Comparison of ENCODE assay signal across 8 cellular contexts in the genomic region with DNA sequence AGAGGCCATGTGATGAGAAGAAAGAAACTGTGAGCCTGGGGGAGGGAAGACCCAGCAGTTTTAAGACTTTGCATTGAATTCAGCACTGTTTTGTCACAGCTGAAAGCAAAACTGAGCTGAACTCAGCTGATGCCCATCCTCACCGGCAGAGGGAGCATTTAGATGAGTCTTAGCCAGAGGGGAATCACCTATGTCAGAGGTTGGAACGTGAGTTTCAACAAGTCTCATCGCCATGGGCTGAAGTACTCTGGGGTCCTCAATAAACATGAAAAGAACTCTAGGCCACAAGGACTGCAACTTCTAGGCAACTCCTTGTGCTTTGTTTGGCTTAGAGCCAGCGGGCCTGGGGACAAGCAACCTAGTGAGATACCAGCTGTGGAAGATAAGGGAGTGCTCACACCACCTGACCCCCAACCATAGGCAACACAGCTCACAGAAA.
DNase-seq lines count a peak whose midpoint lies in the region; ATAC-seq, FAIRE-seq and TF ChIP-seq lines count a peak whose summit lies in the region.

No MANE protein-coding gene starts in this region.

- no peaks in the 10 kb centered on the region for H3K9me3 ChIP-seq in OCI-LY7 (ENCODE audit: low read length)

- intact Hi-C loops in OCI-LY7 (cut with micrococcal nuclease; ENCODE audit: unreplicated experiment), result loop anchor here (1.0 kb wide), 1 partner anchor 67 kb away; no protein-coding TSS in a partner anchor
- intact Hi-C loops in activated T-helper 1 cell treated with anti-CD3 and anti-CD28 coated beads, Interleukin-12 subunit alpha, Interleukin-12 subunit beta, Interleukin-2, Interleukin-4 antibody, amounts not matched to agents 30 ng/mL and 10 ng/mL and 1 ng/mL, durations not matched to agents 14 hours and 24 hours and 36 hours (cut with micrococcal nuclease), result loop anchor here (1.0 to 5.0 kb wide), 4 partner anchors 67 to 1513 kb away; a partner anchor contains a TSS

- no peaks in the 10 kb centered on the region for H3K79me2 ChIP-seq in OCI-LY7 (ENCODE audit: insufficient read depth, low read depth, low read length)

- no peaks in the 10 kb centered on the region for H3K36me3 ChIP-seq in OCI-LY7 (ENCODE audit: insufficient read depth, low read length)

- no peak for DNase-seq in D721Med (ENCODE audit: insufficient read length, low spot score)
- DNase-seq in OCI-LY7 (ENCODE audit: low spot score), result peak; percentile 69
- peak; percentile 30 for DNase-seq in activated T-helper 1 cell treated with anti-CD3 and anti-CD28 coated beads, Interleukin-12 subunit alpha, Interleukin-12 subunit beta, Interleukin-2, Interleukin-4 antibody, amounts not matched to agents 30 ng/mL and 10 ng/mL and 1 ng/mL, durations not matched to agents 14 hours and 24 hours and 36 hours (ENCODE audit: low spot score)
- peak; percentile 19 for DNase-seq in globus pallidus (ENCODE audit: low spot score)
- peak; percentile 10 for DNase-seq in putamen (ENCODE audit: low spot score)
- no peak for DNase-seq in COR-L47 (lab: John Stamatoyannopoulos, UW)

- no peaks in the 10 kb centered on the region for H3K27me3 Mint-ChIP-seq in activated T-helper 1 cell treated with anti-CD3 and anti-CD28 coated beads, Interleukin-12 subunit alpha, Interleukin-12 subunit beta, Interleukin-2, Interleukin-4 antibody, amounts not matched to agents 30 ng/mL and 10 ng/mL and 1 ng/mL, durations not matched to agents 14 hours and 24 hours and 36 hours (ENCODE audit: insufficient read depth)

- H3K4me1 Mint-ChIP-seq in activated T-helper 1 cell treated with anti-CD3 and anti-CD28 coated beads, Interleukin-12 subunit alpha, Interleukin-12 subunit beta, Interleukin-2, Interleukin-4 antibody, amounts not matched to agents 30 ng/mL and 10 ng/mL and 1 ng/mL, durations not matched to agents 14 hours and 24 hours and 36 hours (ENCODE audit: low read depth), result peaks cover 8% of the 10 kb centered on the region

- H4K20me1 ChIP-seq in OCI-LY7 (ENCODE audit: insufficient read depth, low read length), result no peaks in the 10 kb centered on the region

- no peak overlapping the region for H3K27ac ChIP-seq in OCI-LY7 (ENCODE audit: low read depth, low read length, poor library complexity, severe bottlenecking)

- H2AFZ ChIP-seq in OCI-LY7 (ENCODE audit: low read length), result peak overlapping the region; percentile 40; the same call in 1 of the 2 replicates

- no peak for FAIRE-seq in D721Med (lab: Jason Lieb, UNC)

- no peaks in the 10 kb centered on the region for H3K36me3 Mint-ChIP-seq in activated T-helper 1 cell treated with anti-CD3 and anti-CD28 coated beads, Interleukin-12 subunit alpha, Interleukin-12 subunit beta, Interleukin-2, Interleukin-4 antibody, amounts not matched to agents 30 ng/mL and 10 ng/mL and 1 ng/mL, durations not matched to agents 14 hours and 24 hours and 36 hours (ENCODE audit: low read depth)

- TF ChIP-seq CTCF in D721Med (IDR thresholded peaks at IDR 0.05; ENCODE audit: insufficient read depth, missing control alignments) (peak; percentile 64), OCI-LY7 (conservative IDR thresholded peaks at IDR 0.05; ENCODE audit: low read length) (peak; percentile 88)

- BruUV-seq in OCI-LY7 (replicated peaks; lab: Mats Ljungman, UMichigan), result no TSS peak

- no peak overlapping the region for H3K4me3 Mint-ChIP-seq in activated T-helper 1 cell treated with anti-CD3 and anti-CD28 coated beads, Interleukin-12 subunit alpha, Interleukin-12 subunit beta, Interleukin-2, Interleukin-4 antibody, amounts not matched to agents 30 ng/mL and 10 ng/mL and 1 ng/mL, durations not matched to agents 14 hours and 24 hours and 36 hours

- H3K4me1 ChIP-seq in OCI-LY7 (ENCODE audit: insufficient read depth, low read length, poor library complexity, severe bottlenecking), result no peaks in the 10 kb centered on the region

- POLR2A ChIA-PET in OCI-LY7 (lab: Charles Lee), result interaction anchor here (0.7 to 1.3 kb wide), 2 partner anchors 66 to 773 kb away, joined by 4 to 8 read pairs; no protein-coding TSS in a partner anchor

- no peak overlapping the region for H3K4me2 ChIP-seq in OCI-LY7 (ENCODE audit: low read length)

- CTCF ChIA-PET in OCI-LY7 (lab: Charles Lee; ENCODE audit: unreplicated experiment), result interaction anchor here (0.6 kb wide), 2 partner anchors 11 to 644 kb away, joined by 3 read pairs; no protein-coding TSS in a partner anchor

- peak; percentile 93 for ATAC-seq in GM19467 (IDR thresholded peaks at IDR 0.05; ENCODE audit: unreplicated experiment)
- peak; percentile 97 for ATAC-seq in HG03469 (IDR thresholded peaks at IDR 0.05; ENCODE audit: unreplicated experiment)

- no peaks in the 10 kb centered on the region for H3K9me2 ChIP-seq in OCI-LY7 (ENCODE audit: insufficient read depth, low read length)

- H3K9me3 Mint-ChIP-seq in activated T-helper 1 cell treated with anti-CD3 and anti-CD28 coated beads, Interleukin-12 subunit alpha, Interleukin-12 subunit beta, Interleukin-2, Interleukin-4 antibody, amounts not matched to agents 30 ng/mL and 10 ng/mL and 1 ng/mL, durations not matched to agents 14 hours and 24 hours and 36 hours, result no peaks in the 10 kb centered on the region

- H3K4me3 ChIP-seq in OCI-LY7 (ENCODE audit: low read depth, low read length, poor library complexity, severe bottlenecking), result no peak overlapping the region

- no peak overlapping the region for H3K27ac Mint-ChIP-seq in activated T-helper 1 cell treated with anti-CD3 and anti-CD28 coated beads, Interleukin-12 subunit alpha, Interleukin-12 subunit beta, Interleukin-2, Interleukin-4 antibody, amounts not matched to agents 30 ng/mL and 10 ng/mL and 1 ng/mL, durations not matched to agents 14 hours and 24 hours and 36 hours

Comparison
In these comparisons a context has a peak if more than half of its experiments do, and no peak if none do; other contexts are left out.
1. DNase-seq: peak in OCI-LY7 (single experiment), activated T-helper 1 cell treated with anti-CD3 and anti-CD28 coated beads, Interleukin-12 subunit alpha, Interleukin-12 subunit beta, Interleukin-2, Interleukin-4 antibody, amounts not matched to agents 30 ng/mL and 10 ng/mL and 1 ng/mL, durations not matched to agents 14 hours and 24 hours and 36 hours (single experiment), globus pallidus (single experiment) and putamen (single experiment); none in D721Med (single experiment) and COR-L47 (single experiment).